15 cellular contexts compared by ENCODE assay signal in genomic region chr2:231110551-231110950, GRCh38. TPM values are rescaled to one million over a fixed set of nuclear protein-coding genes. Genes with fewer than 3 reads are reported as not detected.
DNase-seq lines count a peak whose midpoint lies in the region; ATAC-seq and TF ChIP-seq lines count a peak whose summit lies in the region.
"Had no signal": no experiment of that assay in that cellular context is flagged by ENCODE, and none has a peak within 500 bp of the region (broad histone marks: within the 10 kb centered on the region; RNA-seq: fewer than 3 reads in every experiment).

No MANE protein-coding gene starts in this region.

- H3K36me3 ChIP-seq in HAP-1 (replicated peaks) (peaks cover 11% of the 10 kb centered on the region), adipocyte (ENCODE audit: control insufficient read depth, insufficient read depth, low read length, severe bottlenecking) (peaks cover 57% of the 10 kb centered on the region), heart left ventricle (peaks cover 0 to 59% (median 26%) of the 10 kb centered on the region in 9 donors), smooth muscle cell (ENCODE audit: low read depth) (no peaks in the 10 kb centered on the region)

- H3K9me3 ChIP-seq in HAP-1 (no peaks in the 10 kb centered on the region), adipocyte (ENCODE audit: control insufficient read depth, low read length) (no peaks in the 10 kb centered on the region), heart left ventricle (no peaks in the 10 kb centered on the region), smooth muscle cell (replicated peaks; ENCODE audit: low read depth) (no peaks in the 10 kb centered on the region)

- in situ Hi-C loops in HAP-1 (cut with MboI; ENCODE audit: low sequenced_read_pairs): no loop called here

- no peaks in the 10 kb centered on the region for H3F3A ChIP-seq in smooth muscle cell (ENCODE audit: low read depth)

- H3K9ac ChIP-seq in adipocyte (ENCODE audit: low read length) (no peak overlapping the region), smooth muscle cell (ENCODE audit: low read depth) (no peak overlapping the region)

- no peaks in the 10 kb centered on the region for H4K20me1 ChIP-seq in smooth muscle cell (ENCODE audit: low read depth)

- DNase-seq in HAP-1 (ENCODE audit: low spot score in 2 of 2) (peak; percentile 34 to 76), adipocyte (ENCODE audit: low read depth) (peak; percentile 77), heart left ventricle (no peak), smooth muscle cell (lab: John Stamatoyannopoulos, UW; ENCODE audit: unreplicated experiment) (no peak), amygdala (lab: John Stamatoyannopoulos, UW) (no peak), C1 segment of cervical spinal cord (lab: John Stamatoyannopoulos, UW) (no peak)
- no peak for DNase-seq in activated T-cell treated with anti-CD3 and anti-CD28 coated beads, Interleukin-2, amount 50 U/mL, for 4 hours
- DNase-seq: activated B cell treated with CpG ODN at 0.5 μM for 24 hours; effector memory CD8-positive, alpha-beta T cell; stimulated activated naive CD4-positive, alpha-beta T cell had no signal

- H3K4me3 ChIP-seq in HAP-1: no peak overlapping the region
- no peak overlapping the region for H3K4me3 ChIP-seq in adipocyte (ENCODE audit: low read length)
- no peak overlapping the region for H3K4me3 ChIP-seq in heart left ventricle
- no peak overlapping the region for H3K4me3 ChIP-seq in smooth muscle cell
- H3K4me3 ChIP-seq: lung had no signal

- TF ChIP-seq CTCF in heart left ventricle (IDR thresholded peaks at IDR 0.05) (peak; percentile 15 to 56 (median 26)), smooth muscle cell (IDR thresholded peaks at IDR 0.05; ENCODE audit: borderline replicate concordance, insufficient read depth, poor library complexity, severe bottlenecking) (peak; percentile 7)

- H3K4me3 Mint-ChIP-seq in activated T-cell treated with anti-CD3 and anti-CD28 coated beads, Interleukin-2, amount 50 U/mL, for 4 hours: no peak overlapping the region
- H3K4me3 Mint-ChIP-seq: activated B cell treated with CpG ODN at 0.5 μM for 24 hours; activated T-helper 17 cell treated with anti-CD3 and anti-CD28 coated beads, Interleukin-2, amount 50 U/mL, for 72 hours; effector memory CD8-positive, alpha-beta T cell had no signal

- no peak for TF ChIP-seq POLR2A in heart left ventricle (IDR thresholded peaks at IDR 0.05)

- ATAC-seq in heart left ventricle: peak; percentile 61 to 85 (median 76)
- ATAC-seq in activated T-cell treated with anti-CD3 and anti-CD28 coated beads, Interleukin-2, amount 50 U/mL, for 4 hours: no peak
- ATAC-seq: activated T-helper 17 cell treated with anti-CD3 and anti-CD28 coated beads, Interleukin-2, amount 50 U/mL, for 72 hours; effector memory CD8-positive, alpha-beta T cell had no signal

- no peak overlapping the region for H2AFZ ChIP-seq in smooth muscle cell (ENCODE audit: low read depth)

- H3K4me1 Mint-ChIP-seq in activated T-cell treated with anti-CD3 and anti-CD28 coated beads, Interleukin-2, amount 50 U/mL, for 4 hours (ENCODE audit: low read depth): no peaks in the 10 kb centered on the region
- H3K4me1 Mint-ChIP-seq: activated B cell treated with CpG ODN at 0.5 μM for 24 hours had no signal

- H3K4me1 ChIP-seq in HAP-1 (peaks cover 26% of the 10 kb centered on the region), adipocyte (ENCODE audit: control insufficient read depth, insufficient read depth, low read length) (peaks cover 34% of the 10 kb centered on the region), heart left ventricle (peaks cover 0 to 21% (median 9%) of the 10 kb centered on the region in 12 donors), smooth muscle cell (ENCODE audit: low read depth) (no peaks in the 10 kb centered on the region)

- H3K27me3 ChIP-seq in HAP-1 (ENCODE audit: low read depth): no peaks in the 10 kb centered on the region
- H3K27me3 ChIP-seq in adipocyte (replicated peaks; ENCODE audit: control insufficient read depth, insufficient read depth, low read length): no peaks in the 10 kb centered on the region
- no peaks in the 10 kb centered on the region for H3K27me3 ChIP-seq in heart left ventricle
- H3K27me3 ChIP-seq in smooth muscle cell (ENCODE audit: low read depth): no peaks in the 10 kb centered on the region

- WGBS in heart left ventricle, 4 donors: 3 to 39% (median 21%) methylated on average over 1 of the region's 1 CpG
- 84% methylated on average over 1 of the region's 1 CpG for WGBS in smooth muscle cell (ENCODE audit: low lambda C conversion rate)

- H3K36me3 Mint-ChIP-seq in activated T-cell treated with anti-CD3 and anti-CD28 coated beads, Interleukin-2, amount 50 U/mL, for 4 hours (ENCODE audit: insufficient read depth): peaks cover 50% of the 10 kb centered on the region

- H3K27ac ChIP-seq in heart left ventricle: peak overlapping the region in 2 of 12 donors; percentile 10 to 49
- no peak overlapping the region for H3K27ac ChIP-seq in smooth muscle cell (ENCODE audit: low read depth)
- H3K27ac ChIP-seq: RWPE1 had no signal

- H3K79me2 ChIP-seq in smooth muscle cell (ENCODE audit: low read depth): peaks cover 8% of the 10 kb centered on the region

- H3K4me2 ChIP-seq in smooth muscle cell: no peak overlapping the region

- intact Hi-C loops in heart left ventricle (cut with DNase I): no loop called here

- no peaks in the 10 kb centered on the region for H3K27me3 Mint-ChIP-seq in activated T-cell treated with anti-CD3 and anti-CD28 coated beads, Interleukin-2, amount 50 U/mL, for 4 hours (ENCODE audit: low read depth)
- H3K27me3 Mint-ChIP-seq: activated B cell treated with CpG ODN at 0.5 μM for 24 hours; activated T-helper 17 cell treated with anti-CD3 and anti-CD28 coated beads, Interleukin-2, amount 50 U/mL, for 72 hours; effector memory CD8-positive, alpha-beta T cell had no signal

- no peaks in the 10 kb centered on the region for H3K9me3 Mint-ChIP-seq in activated T-cell treated with anti-CD3 and anti-CD28 coated beads, Interleukin-2, amount 50 U/mL, for 4 hours
- H3K9me3 Mint-ChIP-seq: activated B cell treated with CpG ODN at 0.5 μM for 24 hours; activated T-helper 17 cell treated with anti-CD3 and anti-CD28 coated beads, Interleukin-2, amount 50 U/mL, for 72 hours; effector memory CD8-positive, alpha-beta T cell had no signal

RNA-seq across cellular contexts. Expression of gene HTR2B, which starts 14.3 kb away (rescaled TPM):
- total RNA-seq in heart left ventricle (1 to 10 TPM in 2 of 9 donors, under 1 TPM in 7; 0.31 to 2.2 (median 0.72) TPM), smooth muscle cell (not detected in 2 replicates)
- polyA plus RNA-seq in heart left ventricle (under 1 TPM; 0.25 to 0.61 TPM), smooth muscle cell (0.07 TPM in 1 of 2 replicates, not detected in the other)
- under 1 TPM in 2 of 3 donors, not detected in 1; 0.08 to 0.23 TPM for total RNA-seq in activated T-cell treated with anti-CD3 and anti-CD28 coated beads, Interleukin-2, amount 50 U/mL, for 4 hours
- total RNA-seq: activated B cell treated with CpG ODN at 0.5 μM for 24 hours; activated T-helper 17 cell treated with anti-CD3 and anti-CD28 coated beads, Interleukin-2, amount 50 U/mL, for 72 hours; Daoy; H4 had no signal

RNA-seq across cellular contexts. Expression of gene PSMD1, which starts 53.9 kb away (rescaled TPM):
- total RNA-seq in heart left ventricle (100 to 1,000 TPM in 4 of 9 donors, 10 to 100 TPM in 5; 66.1 to 124 (median 93.7) TPM), smooth muscle cell (88.8 and 95.7 TPM in 2 replicates)
- polyA plus RNA-seq in heart left ventricle (10 to 100 TPM; 33.2 to 75.2 TPM), smooth muscle cell (95.4 and 99.7 TPM in 2 replicates)
- total RNA-seq in activated T-cell treated with anti-CD3 and anti-CD28 coated beads, Interleukin-2, amount 50 U/mL, for 4 hours: 100 to 1,000 TPM; 227 to 261 (median 251) TPM

Comparison
In these comparisons a context has a peak if more than half of its experiments do, and no peak if none do; other contexts are left out.
1. DNase-seq: peak in HAP-1 (2 of 2) and adipocyte (single experiment); none in heart left ventricle (0 of 5), smooth muscle cell (single experiment), amygdala (0 of 56), activated T-cell treated with anti-CD3 and anti-CD28 coated beads, Interleukin-2, amount 50 U/mL, for 4 hours (single experiment) and C1 segment of cervical spinal cord (0 of 14).
2. ATAC-seq: peak in heart left ventricle (4 of 4); none in activated T-cell treated with anti-CD3 and anti-CD28 coated beads, Interleukin-2, amount 50 U/mL, for 4 hours (0 of 2).